1 cellular context compared by ENCODE assay signal in genomic region chr12:123267335-123267920, GRCh38.
TF ChIP-seq lines count a peak whose summit lies in the region.

No MANE protein-coding gene starts in this region.

TF ChIP-seq in H1, 55 proteins besides CTCF, POLR2A, EP300 and RAD21:
- no peak for TF ChIP-seq KDM1A (IDR thresholded peaks at IDR 0.05; ENCODE audit: borderline replicate concordance, low read length)
- no peak for TF ChIP-seq PHF8 (conservative IDR thresholded peaks at IDR 0.05; ENCODE audit: low read depth, low read length)
- no peak for TF ChIP-seq ASH2L (IDR thresholded peaks at IDR 0.05; ENCODE audit: low read length)
- no peak for TF ChIP-seq JUN (IDR thresholded peaks at IDR 0.05; ENCODE audit: low read depth, low read length)
- no peak for TF ChIP-seq CREB1 (IDR thresholded peaks at IDR 0.05)
- no peak for TF ChIP-seq BRCA1 (IDR thresholded peaks at IDR 0.05; ENCODE audit: low read depth, low read length)
